In the genomic region with DNA sequence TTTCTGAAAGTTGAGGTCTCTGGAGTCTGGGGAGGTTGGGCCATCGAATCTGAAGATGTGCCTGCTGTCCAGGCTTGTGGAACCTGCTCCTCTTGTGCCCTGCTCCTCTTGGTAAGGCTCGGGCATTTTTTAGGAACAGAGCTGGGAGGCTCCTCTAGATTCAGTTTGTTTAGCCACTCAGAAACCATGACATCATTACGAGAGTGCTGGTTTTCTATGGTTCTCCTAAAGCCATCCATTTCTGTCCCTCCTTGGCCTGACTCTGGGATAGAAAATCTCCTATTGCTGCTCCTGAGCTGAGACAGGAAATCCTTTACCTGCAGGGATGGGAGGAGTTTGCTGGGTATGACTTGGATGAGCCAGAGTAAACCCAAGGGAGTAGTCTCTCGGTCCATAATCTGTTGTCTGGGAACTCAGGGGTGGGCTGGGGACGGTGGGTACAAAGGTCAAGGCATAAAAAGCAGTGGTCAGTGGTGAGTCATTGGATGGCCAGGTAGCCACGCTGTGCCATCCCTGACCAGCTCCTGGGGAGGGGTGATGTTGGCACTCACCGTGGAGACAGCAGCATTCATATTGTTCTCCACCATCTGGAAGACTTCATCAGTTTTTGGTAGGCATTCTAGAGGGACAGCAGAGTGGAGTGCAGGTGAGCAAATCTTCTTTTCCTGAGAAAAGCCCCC, we compare ENCODE assay signal across 24 cellular contexts. TPM values are rescaled to one million over a fixed set of nuclear protein-coding genes. Genes with fewer than 3 reads are reported as not detected.
"Had no signal": no experiment of that assay in that cellular context is flagged by ENCODE, and none has a peak within 500 bp of the region (broad histone marks: within the 10 kb centered on the region; RNA-seq: fewer than 3 reads in every experiment).

No MANE protein-coding gene starts in this region.

- ATAC-seq: activated CD4-positive, CD25-positive, alpha-beta regulatory T cell treated with anti-CD3 and anti-CD28 coated beads, Interleukin-2, amount 50 U/mL, for 24 hours; foreskin keratinocyte; right cardiac atrium; stimulated activated naive CD8-positive, alpha-beta T cell treated with anti-CD3 and anti-CD28 coated beads, Interleukin-15, amount 100 ng/mL, for 72 hours had no signal

- H3K27ac ChIP-seq: colonic mucosa, foreskin keratinocyte, prostate gland, skin epidermis, suprapubic skin, transverse colon, uterus had no signal

- H3K9me3 ChIP-seq: colonic mucosa, prostate gland, suprapubic skin, transverse colon, uterus had no signal

- H3K36me3 Mint-ChIP-seq: brain, mesothelial cell of epicardium had no signal

- H3K4me1 ChIP-seq: foreskin keratinocyte had no signal

- FAIRE-seq: keratinocyte had no signal

- H3K9me3 Mint-ChIP-seq: activated naive CD8-positive, alpha-beta T cell treated with anti-CD3 and anti-CD28 coated beads, Interleukin-2, amount 10 ng/mL, durations not matched to agents 7 days and 5 days; mesothelial cell of epicardium; nephron; stimulated activated naive CD8-positive, alpha-beta T cell treated with anti-CD3 and anti-CD28 coated beads, Interleukin-15, amount 100 ng/mL, for 72 hours had no signal

- H3K4me3 Mint-ChIP-seq: mesothelial cell of epicardium had no signal

- H3K27ac Mint-ChIP-seq: activated naive CD8-positive, alpha-beta T cell treated with anti-CD3 and anti-CD28 coated beads, Interleukin-2, amount 10 ng/mL, durations not matched to agents 7 days and 5 days; brain; mesothelial cell of epicardium; nephron; stimulated activated naive CD8-positive, alpha-beta T cell treated with anti-CD3 and anti-CD28 coated beads, Interleukin-15, amount 100 ng/mL, for 72 hours had no signal

- DNase-seq: activated CD4-positive, alpha-beta T cell treated with anti-CD3 and anti-CD28 coated beads, Interleukin-2, amount 50 U/mL, for 1 hour; activated CD8-positive, alpha-beta memory T cell treated with anti-CD3 and anti-CD28 coated beads for 24 hours; activated CD8-positive, alpha-beta memory T cell treated with anti-CD3 and anti-CD28 coated beads, Interleukin-2, amount 50 U/mL, for 48 hours; activated gamma-delta T cell treated with Interleukin-2 at 50 U/mL for 16 hours; activated naive CD8-positive, alpha-beta T cell treated with anti-CD3 and anti-CD28 coated beads, Interleukin-2, amount 10 ng/mL, durations not matched to agents 7 days and 5 days; activated T-cell treated with anti-CD3 and anti-CD28 coated beads, Interleukin-2, amount 50 U/mL, for 48 hours; central memory CD4-positive, alpha-beta T cell; colonic mucosa; foreskin keratinocyte; occipital lobe; right cardiac atrium; stimulated activated naive CD8-positive, alpha-beta T cell treated with anti-CD3 and anti-CD28 coated beads, Interleukin-15, amount 100 ng/mL, for 72 hours; T-helper 1 cell; T1000; transverse colon; uterus had no signal

- H3K4me3 ChIP-seq: colonic mucosa, prostate gland, skin epidermis, suprapubic skin, transverse colon, uterus had no signal

- H3K36me3 ChIP-seq: colonic mucosa, prostate gland, uterus had no signal

RNA-seq across cellular contexts. Expression of a gene that starts 29.5 kb away (rescaled TPM):
- total RNA-seq: mesothelial cell of epicardium had no signal
